34 cellular contexts compared by ENCODE assay signal in genomic region chr2:142843731-142844130, GRCh38. TPM values are rescaled to one million over a fixed set of nuclear protein-coding genes. Genes with fewer than 3 reads are reported as not detected.
"Had no signal": no experiment of that assay in that cellular context is flagged by ENCODE, and none has a peak within 500 bp of the region (broad histone marks: within the 10 kb centered on the region; RNA-seq: fewer than 3 reads in every experiment).

No MANE protein-coding gene starts in this region.

- H3K27me3 ChIP-seq: colonic mucosa, esophagus muscularis mucosa, gastrocnemius medialis, right atrium auricular region, suprapubic skin, tibial artery, upper lobe of right lung had no signal

- H3K27ac ChIP-seq: colonic mucosa, esophagus muscularis mucosa, gastrocnemius medialis, parathyroid adenoma, psoas muscle, right atrium auricular region, suprapubic skin, tibial artery, upper lobe of right lung had no signal

- FAIRE-seq: bronchial epithelial cell had no signal

- H3K9me3 ChIP-seq: colonic mucosa, esophagus muscularis mucosa, gastrocnemius medialis, psoas muscle, right atrium auricular region, suprapubic skin, tibial artery, upper lobe of right lung had no signal

- H3K79me2 ChIP-seq: parathyroid adenoma had no signal

- ATAC-seq: effector memory CD8-positive, alpha-beta T cell; gastrocnemius medialis; left ventricle myocardium superior; naive thymus-derived CD4-positive, alpha-beta T cell; psoas muscle; stimulated activated naive B cell treated with anti-CD40 and anti-IgM and Interleukin-4, amounts not matched to agents 10 μg/mL and 1 μg/mL and 100 μg/mL, for 72 hours; T-helper 17 cell; upper lobe of right lung had no signal

- H2AFZ ChIP-seq: parathyroid adenoma had no signal

- H3K4me1 ChIP-seq: colonic mucosa, esophagus muscularis mucosa, gastrocnemius medialis, parathyroid adenoma, psoas muscle, right atrium auricular region, suprapubic skin, tibial artery, upper lobe of right lung had no signal

- DNase-seq: activated CD4-positive, alpha-beta memory T cell treated with anti-CD3 and anti-CD28 coated beads, Interleukin-2, amount 10 ng/mL, durations not matched to agents 7 days and 5 days; activated CD4-positive, alpha-beta T cell treated with anti-CD3 and anti-CD28 coated beads for 1 hour; activated CD4-positive, alpha-beta T cell treated with anti-CD3 and anti-CD28 coated beads, Interleukin-2, amount 10 ng/mL, durations not matched to agents 7 days and 5 days; activated CD8-positive, alpha-beta memory T cell treated with anti-CD3 and anti-CD28 coated beads, Interleukin-2, amount 50 U/mL, for 48 hours; activated gamma-delta T cell treated with Interleukin-2 at 50 U/mL for 16 hours; activated naive CD4-positive, alpha-beta T cell treated with anti-CD3 and anti-CD28 coated beads, Interleukin-2, amount 50 U/mL, for 16 hours; activated T-cell treated with anti-CD3 and anti-CD28 coated beads, Interleukin-2, amount 50 U/mL, for 24 hours; amygdala; colonic mucosa; effector memory CD8-positive, alpha-beta T cell; gastrocnemius medialis; glutamatergic neuron; islet precursor cell; left ventricle myocardium superior; mammary epithelial cell; midbrain; naive thymus-derived CD4-positive, alpha-beta T cell; occipital lobe; psoas muscle; stimulated activated CD4-positive, alpha-beta T cell treated with anti-CD3 and anti-CD28 coated beads, Interleukin-1b, Interleukin-23, amount 100 ng/mL, for 48 hours; stimulated activated CD4-positive, alpha-beta T cell treated with anti-CD3 and anti-CD28 coated beads, Interleukin-4, amount 100 ng/mL, for 4 hours; stimulated activated CD8-positive, alpha-beta memory T cell treated with anti-CD3 and anti-CD28 coated beads, Interleukin-4, amount 100 ng/mL, for 48 hours; stimulated activated naive B cell treated with anti-CD40 and anti-IgM and Interleukin-4, amounts not matched to agents 10 μg/mL and 1 μg/mL and 100 μg/mL, for 72 hours; SW 1271; T-helper 17 cell; T1000; tibial artery; upper lobe of right lung had no signal

- H3K36me3 ChIP-seq: colonic mucosa, esophagus muscularis mucosa, gastrocnemius medialis, right atrium auricular region, suprapubic skin, tibial artery, upper lobe of right lung had no signal

- H3K9ac ChIP-seq: parathyroid adenoma had no signal

- H3K4me2 ChIP-seq: smooth muscle cell had no signal

- H3K4me3 ChIP-seq: colonic mucosa, esophagus muscularis mucosa, gastrocnemius medialis, psoas muscle, right atrium auricular region, smooth muscle cell, suprapubic skin, tibial artery, upper lobe of right lung had no signal

RNA-seq across cellular contexts. Expression of gene KYNU, which starts 33.7 kb away (rescaled TPM):
- total RNA-seq: activated CD4-positive, alpha-beta memory T cell treated with anti-CD3 and anti-CD28 coated beads, Interleukin-2, amount 10 ng/mL, durations not matched to agents 7 days and 5 days; activated CD4-positive, alpha-beta T cell treated with anti-CD3 and anti-CD28 coated beads, Interleukin-2, amount 10 ng/mL, durations not matched to agents 7 days and 5 days had no signal
